Comparison of ENCODE assay signal across 18 cellular contexts in genomic region chr12:14264777-14265176, GRCh38.
A peak's percentile ranks its signal among the peaks of the same experiment; 100 is the strongest.
DNase-seq lines count a peak whose midpoint lies in the region; ATAC-seq and TF ChIP-seq lines count a peak whose summit lies in the region.
"Had no signal": no experiment of that assay in that cellular context is flagged by ENCODE, and none has a peak within 500 bp of the region (broad histone marks: within the 10 kb centered on the region; RNA-seq: fewer than 3 reads in every experiment).

No MANE protein-coding gene starts in this region.

- H2BK5ac ChIP-seq in IMR-90 (ENCODE audit: low read depth, low read length, poor library complexity, severe bottlenecking): no peak overlapping the region

- H3K36me3 ChIP-seq in IMR-90 (ENCODE audit: control insufficient read depth, insufficient read depth, low read length): no peaks in the 10 kb centered on the region
- H3K36me3 ChIP-seq in osteoblast (ENCODE audit: insufficient read depth, low read length): no peaks in the 10 kb centered on the region
- H3K36me3 ChIP-seq: thoracic aorta had no signal

- peak overlapping the region; percentile 58 for H3K4me3 Mint-ChIP-seq in glutamatergic neuron (ENCODE audit: unreplicated experiment)
- H3K4me3 Mint-ChIP-seq: activated naive CD4-positive, alpha-beta T cell treated with anti-CD3 and anti-CD28 coated beads, Interleukin-2, amount 50 U/mL, for 24 hours; brain; immature natural killer cell; natural killer cell treated with Interleukin-12 subunit alpha and Interleukin-12 subunit beta and Interleukin-15 and Interleukin-18, amount 100 ng/mL, for 72 hours had no signal

- H4K20me1 ChIP-seq in IMR-90 (ENCODE audit: insufficient read depth, low read length): no peaks in the 10 kb centered on the region
- no peaks in the 10 kb centered on the region for H4K20me1 ChIP-seq in osteoblast (ENCODE audit: insufficient read depth, low read length)

- H3K18ac ChIP-seq in IMR-90 (ENCODE audit: low read depth, low read length): no peak overlapping the region

- peaks cover 17% of the 10 kb centered on the region for H3K9me3 Mint-ChIP-seq in glutamatergic neuron (ENCODE audit: unreplicated experiment)

- no peak overlapping the region for H4K8ac ChIP-seq in IMR-90 (ENCODE audit: low read depth in 2 of 2, low read length in 2 of 2)

- no peak overlapping the region for H4K91ac ChIP-seq in IMR-90 (ENCODE audit: insufficient read depth, low read depth, low read length)

- H4K5ac ChIP-seq in IMR-90 (ENCODE audit: low read depth, low read length): no peak overlapping the region

- peaks cover 3% of the 10 kb centered on the region; the same call in 1 of the 2 replicates for H3K9me3 ChIP-seq in IMR-90 (ENCODE audit: control insufficient read depth, insufficient read depth, low read length)
- H3K9me3 ChIP-seq in osteoblast (ENCODE audit: low read depth, low read length): peaks cover 6% of the 10 kb centered on the region
- H3K9me3 ChIP-seq: thoracic aorta had no signal

- no peak overlapping the region for H2BK20ac ChIP-seq in IMR-90 (ENCODE audit: low read depth, low read length)

- no peak overlapping the region for H3K56ac ChIP-seq in IMR-90 (ENCODE audit: extremely low read depth, insufficient read depth, low read length)

- WGBS in IMR-90 (ENCODE audit: extremely low coverage in 2 of 2, insufficient read length in 1 of 2), 2 experiments: no CpG with 5 or more reads among the region's 3 CpGs

- H3K36me3 Mint-ChIP-seq in glutamatergic neuron (ENCODE audit: unreplicated experiment): peaks cover 14% of the 10 kb centered on the region

- no peak overlapping the region for H2BK120ac ChIP-seq in IMR-90 (ENCODE audit: low read depth, low read length)

- no peak for TF ChIP-seq RAD21 in IMR-90 (IDR thresholded peaks at IDR 0.05; ENCODE audit: low read length)

- POLR2A ChIA-PET in IMR-90 (lab: Charles Lee; ENCODE audit: unreplicated experiment): no interaction called here

- H3K14ac ChIP-seq in IMR-90 (replicated peaks; ENCODE audit: low read depth, low read length): no peak overlapping the region

- no peaks in the 10 kb centered on the region for H3K79me2 ChIP-seq in osteoblast (ENCODE audit: insufficient read depth, low read length)

- no peak overlapping the region for H2AK5ac ChIP-seq in IMR-90 (ENCODE audit: low read depth, low read length)

- in situ Hi-C loops in IMR-90 (cut with MboI; ENCODE audit: low sequenced_read_pairs) (loop anchor here (10.0 kb wide), 1 partner anchor 100 kb away; the partner anchor contains the start of gene ATF7IP), SK-MEL-5 (cut with HindIII; ENCODE audit: low pct_unique_long_range_greater_than_20kb, low sequenced_read_pairs) (no loop called here)

- no peak overlapping the region for H3K23ac ChIP-seq in IMR-90 (ENCODE audit: low read depth, low read length)

- H3K4me2 ChIP-seq in IMR-90 (ENCODE audit: low read depth, low read length) (no peak overlapping the region), osteoblast (ENCODE audit: insufficient read depth, low read length) (no peak overlapping the region)

- BruUV-seq in IMR-90 (replicated peaks; lab: Mats Ljungman, UMichigan): no TSS peak

- H3K4me1 ChIP-seq in IMR-90 (ENCODE audit: control insufficient read depth, insufficient read depth, low read length) (peaks cover 8% of the 10 kb centered on the region), osteoblast (ENCODE audit: insufficient read depth, low read length) (peaks cover 14% of the 10 kb centered on the region)

- dilution Hi-C loops in IMR-90 (cut with HindIII; ENCODE audit: low sequenced_read_pairs, unreplicated experiment): no loop called here

- H2AFZ ChIP-seq in IMR-90 (replicated peaks; ENCODE audit: low read length, poor library complexity) (no peak overlapping the region), osteoblast (ENCODE audit: low read length) (no peak overlapping the region)

- H3K27me3 ChIP-seq in IMR-90 (ENCODE audit: control insufficient read depth, insufficient read depth, low read length) (no peaks in the 10 kb centered on the region), osteoblast (ENCODE audit: insufficient read depth, low read length) (no peaks in the 10 kb centered on the region)

- peak overlapping the region; percentile 42 for H3K27ac Mint-ChIP-seq in glutamatergic neuron (ENCODE audit: unreplicated experiment)
- H3K27ac Mint-ChIP-seq: activated naive CD4-positive, alpha-beta T cell treated with anti-CD3 and anti-CD28 coated beads, Interleukin-2, amount 50 U/mL, for 24 hours had no signal

- ATAC-seq in IMR-90 (ENCODE audit: low read depth): no peak
- no peak for ATAC-seq in left lobe of liver
- no peak for ATAC-seq in GM19324 (IDR thresholded peaks at IDR 0.05; ENCODE audit: low FRiP score, unreplicated experiment)
- ATAC-seq: natural killer cell treated with Interleukin-12 subunit alpha and Interleukin-12 subunit beta and Interleukin-15 and Interleukin-18, amount 100 ng/mL, for 72 hours had no signal

- no peak overlapping the region for H3K4me3 ChIP-seq in IMR-90 (ENCODE audit: insufficient read depth, low read depth, low read length)
- H3K4me3 ChIP-seq in osteoblast (ENCODE audit: insufficient read depth, low read length): no peak overlapping the region
- H3K4me3 ChIP-seq: thoracic aorta had no signal

- H2BK15ac ChIP-seq in IMR-90 (ENCODE audit: low read depth, low read length): no peak overlapping the region

- H3K4ac ChIP-seq in IMR-90 (ENCODE audit: low read depth, low read length): no peak overlapping the region

- no peaks in the 10 kb centered on the region for H3K79me1 ChIP-seq in IMR-90 (ENCODE audit: low read depth in 1 of 2, low read length in 2 of 2)

- peaks cover 5% of the 10 kb centered on the region; the same call in 1 of the 2 replicates for H3K9me1 ChIP-seq in IMR-90 (ENCODE audit: insufficient read depth, low read length)

- H3K27me3 Mint-ChIP-seq in glutamatergic neuron (ENCODE audit: unreplicated experiment): peaks cover 11% of the 10 kb centered on the region
- H3K27me3 Mint-ChIP-seq: activated naive CD4-positive, alpha-beta T cell treated with anti-CD3 and anti-CD28 coated beads, Interleukin-2, amount 50 U/mL, for 24 hours; brain; natural killer cell treated with Interleukin-12 subunit alpha and Interleukin-12 subunit beta and Interleukin-15 and Interleukin-18, amount 100 ng/mL, for 72 hours had no signal

- H2AK9ac ChIP-seq in IMR-90 (replicated peaks; ENCODE audit: low read depth, low read length, poor library complexity): no peak overlapping the region

- TF ChIP-seq POLR2A in IMR-90 (IDR thresholded peaks at IDR 0.05; ENCODE audit: low read depth, low read length): no peak

- H3K27ac ChIP-seq in IMR-90 (ENCODE audit: insufficient read depth, low read length): no peak overlapping the region
- H3K27ac ChIP-seq in osteoblast (ENCODE audit: low read depth, low read length): no peak overlapping the region
- H3K27ac ChIP-seq: thoracic aorta had no signal

- intact Hi-C loops in IMR-90 (cut with micrococcal nuclease): no loop called here

- TF ChIP-seq CTCF in IMR-90 (conservative IDR thresholded peaks at IDR 0.05; ENCODE audit: low read depth, low read length) (no peak), glutamatergic neuron (IDR thresholded peaks at IDR 0.05; ENCODE audit: partially characterized antibody, unreplicated experiment) (no peak), osteoblast (IDR thresholded peaks at IDR 0.05; ENCODE audit: extremely low read depth, low read depth, low read length) (no peak)

- CTCF ChIA-PET in IMR-90 (lab: Yijun Ruan, JAX): no interaction called here

- H3K9ac ChIP-seq in IMR-90 (ENCODE audit: low read depth, low read length): no peak overlapping the region

- peaks cover 15% of the 10 kb centered on the region for H3K4me1 Mint-ChIP-seq in glutamatergic neuron (ENCODE audit: low read depth, unreplicated experiment)

- peak; percentile 70 for DNase-seq in EH (ENCODE audit: low read depth)
- peak; percentile 12 for DNase-seq in IMR-90
- DNase-seq in SK-MEL-5 (ENCODE audit: low read depth, low spot score): peak; percentile 46
- DNase-seq in glutamatergic neuron: no peak
- DNase-seq in effector CD4-positive, alpha-beta T cell: no peak
- DNase-seq in left lobe of liver (ENCODE audit: low spot score): no peak
- DNase-seq in osteoblast (ENCODE audit: insufficient read length, low spot score, missing footprints): no peak
- DNase-seq: activated CD4-positive, alpha-beta T cell treated with anti-CD3 and anti-CD28 coated beads, Interleukin-2, amount 50 U/mL, for 4 hours; activated T-cell treated with anti-CD3 and anti-CD28 coated beads, Interleukin-2, amount 50 U/mL, for 1 hour; COR-L47; immature natural killer cell; MM.1S; NCI-H526 had no signal

TF ChIP-seq in IMR-90, 13 proteins besides CTCF, POLR2A, EP300 and RAD21 (continues in another document):
- no peak for TF ChIP-seq CEBPB (IDR thresholded peaks at IDR 0.05; ENCODE audit: low read depth, low read length)
- no peak for TF ChIP-seq MAFK (IDR thresholded peaks at IDR 0.05; ENCODE audit: low read depth, low read length)
- TF ChIP-seq MXI1 (IDR thresholded peaks at IDR 0.05; ENCODE audit: borderline replicate concordance, low read depth, low read length): no peak
- no peak for TF ChIP-seq SMC3 (IDR thresholded peaks at IDR 0.05; ENCODE audit: low read depth, low read length)
- TF ChIP-seq BHLHE40 (IDR thresholded peaks at IDR 0.05; ENCODE audit: low read depth, low read length): no peak
- no peak for TF ChIP-seq CHD1 (IDR thresholded peaks at IDR 0.05; ENCODE audit: low read depth, low read length)
- TF ChIP-seq RFX5 (IDR thresholded peaks at IDR 0.05; ENCODE audit: low read depth, low read length): no peak
- no peak for TF ChIP-seq NFE2L2 (IDR thresholded peaks at IDR 0.05; ENCODE audit: low read depth, low read length)
- no peak for TF ChIP-seq ELK1 (IDR thresholded peaks at IDR 0.05; ENCODE audit: borderline replicate concordance, low read depth, low read length)
- TF ChIP-seq RCOR1 (IDR thresholded peaks at IDR 0.05; ENCODE audit: insufficient replicate concordance, low read length): no peak
- TF ChIP-seq FOS (IDR thresholded peaks at IDR 0.05; ENCODE audit: low read depth, low read length): no peak
- TF ChIP-seq MAZ (IDR thresholded peaks at IDR 0.05; ENCODE audit: borderline replicate concordance, low read depth, low read length): no peak

Comparison
In these comparisons a context has a peak if more than half of its experiments do, and no peak if none do; other contexts are left out.
1. DNase-seq: peak in EH (single experiment), IMR-90 (single experiment) and SK-MEL-5 (single experiment); none in glutamatergic neuron (single experiment), effector CD4-positive, alpha-beta T cell (single experiment), left lobe of liver (single experiment) and osteoblast (single experiment).